ENCODE assay signal across 24 cellular contexts in the genomic region with DNA sequence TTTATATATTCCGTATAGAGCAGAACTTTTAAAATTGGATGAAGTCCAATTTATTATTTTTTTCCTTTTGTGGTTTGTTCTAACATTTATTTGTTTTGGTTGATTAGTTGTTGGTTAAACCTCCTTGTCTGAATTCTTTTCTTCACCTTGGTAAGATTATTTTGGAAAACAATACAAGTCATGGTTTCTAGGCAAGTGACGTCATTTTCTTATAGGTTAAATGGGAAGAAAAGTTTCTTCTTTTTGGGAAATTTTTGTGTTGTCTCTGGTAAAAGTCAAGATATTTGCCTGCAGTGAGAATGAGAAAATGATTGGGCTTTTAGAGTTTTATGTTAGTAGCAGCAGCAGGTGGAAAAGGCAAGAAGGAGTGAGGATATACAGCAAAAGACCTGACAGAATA.
DNase-seq lines count a peak whose midpoint lies in the region; ATAC-seq, FAIRE-seq and TF ChIP-seq lines count a peak whose summit lies in the region.
"Had no signal": no experiment of that assay in that cellular context is flagged by ENCODE, and none has a peak within 500 bp of the region (broad histone marks: within the 10 kb centered on the region; RNA-seq: fewer than 3 reads in every experiment).

No MANE protein-coding gene starts in this region.

- no peak overlapping the region for H4K8ac ChIP-seq in mesendoderm (ENCODE audit: low read depth, low read length)

- no peak for ATAC-seq in HepG2
- ATAC-seq in right lobe of liver = no peak
- ATAC-seq: CD8-positive, alpha-beta T cell; GM23338; HCT116 had no signal

- H2BK5ac ChIP-seq in mesendoderm (ENCODE audit: low read length) = no peak overlapping the region

- in situ Hi-C loops in HepG2 (cut with HindIII; ENCODE audit: extremely low pct_ligation_motif_present, low pct_unique_long_range_greater_than_20kb) (no loop called here), transverse colon (cut with MboI; ENCODE audit: low pct_ligation_motif_present in 1 of 4, low pct_unique_long_range_greater_than_20kb in 1 of 4, low sequenced_read_pairs in 3 of 4) (no loop called here)

- no peak overlapping the region for H4K5ac ChIP-seq in mesendoderm (ENCODE audit: low read length)

- H3K27me3 Mint-ChIP-seq in type B pancreatic cell = no peaks in the 10 kb centered on the region
- H3K27me3 Mint-ChIP-seq: B cell; CD4-positive, CD25-positive, alpha-beta regulatory T cell had no signal

- TF ChIP-seq RAD21 in HepG2 (CRISPR knock-in tag; IDR thresholded peaks at IDR 0.05) = no peak

- H3K9me3 ChIP-seq in HepG2 (ENCODE audit: low read length) = 0 out of 2 replicates have a peak, but pooled peaks cover 12% of the 10 kb centered on the region
- H3K9me3 ChIP-seq in right lobe of liver = no peaks in the 10 kb centered on the region
- no peaks in the 10 kb centered on the region for H3K9me3 ChIP-seq in transverse colon
- H3K9me3 ChIP-seq: Caco-2 had no signal

- H2AK5ac ChIP-seq in mesendoderm (ENCODE audit: low read length) = no peak overlapping the region

- H3K36me3 ChIP-seq in HepG2 (replicated peaks in 1 of 2; ENCODE audit: control insufficient read depth in 1 of 2, insufficient read depth in 2 of 2, low read length in 2 of 2) = no peaks in the 10 kb centered on the region
- H3K36me3 ChIP-seq in right lobe of liver = no peaks in the 10 kb centered on the region
- no peaks in the 10 kb centered on the region for H3K36me3 ChIP-seq in mesendoderm (ENCODE audit: control insufficient read depth, insufficient read depth, low read length)
- H3K36me3 ChIP-seq in transverse colon = no peaks in the 10 kb centered on the region
- H3K36me3 ChIP-seq: BLaER1 had no signal

- no peak overlapping the region for H2BK120ac ChIP-seq in mesendoderm (ENCODE audit: low read depth, low read length)

- no peak overlapping the region for H2AFZ ChIP-seq in HepG2 (ENCODE audit: low read length)
- H2AFZ ChIP-seq: GM23338 had no signal

- H3K36me3 Mint-ChIP-seq in type B pancreatic cell = no peaks in the 10 kb centered on the region
- H3K36me3 Mint-ChIP-seq: CD4-positive, CD25-positive, alpha-beta regulatory T cell; CD8-positive, alpha-beta T cell had no signal

- H3K4me1 ChIP-seq in HepG2 (ENCODE audit: insufficient read depth, low read length) (no peaks in the 10 kb centered on the region), right lobe of liver (no peaks in the 10 kb centered on the region), mesendoderm (ENCODE audit: control insufficient read depth, low read depth, low read length) (no peaks in the 10 kb centered on the region), transverse colon (no peaks in the 10 kb centered on the region)
- H3K4me1 ChIP-seq: BLaER1, Caco-2 had no signal

- intact Hi-C loops in HepG2 (cut with micrococcal nuclease; ENCODE audit: unreplicated experiment) (no loop called here), right lobe of liver (cut with DNase I) (no loop called here), transverse colon (cut with DNase I; ENCODE audit: low total_unique reads) (no loop called here)

- no peaks in the 10 kb centered on the region for H3K79me2 ChIP-seq in HepG2 (ENCODE audit: insufficient read depth, low read length)
- H3K79me2 ChIP-seq in mesendoderm (ENCODE audit: control insufficient read depth, insufficient read depth, low read length) = no peaks in the 10 kb centered on the region

- TF ChIP-seq POLR2A in HepG2 (IDR thresholded peaks at IDR 0.05; ENCODE audit: insufficient read depth in 1 of 2, low read depth in 2 of 2, low read length in 2 of 2) = no peak
- no peak for TF ChIP-seq POLR2A in right lobe of liver (IDR thresholded peaks at IDR 0.05)
- no peak for TF ChIP-seq POLR2A in transverse colon (IDR thresholded peaks at IDR 0.05)

- H3K9me3 Mint-ChIP-seq in type B pancreatic cell = peaks cover 5% of the 10 kb centered on the region

- peak overlapping the region; percentile 25 for H3K4ac ChIP-seq in mesendoderm (ENCODE audit: low read depth, low read length)

- H3K9ac ChIP-seq in HepG2 (ENCODE audit: insufficient read depth, low read depth, low read length) = no peak overlapping the region
- no peak overlapping the region for H3K9ac ChIP-seq in mesendoderm (ENCODE audit: low read length)
- H3K9ac ChIP-seq: BLaER1 had no signal

- H3K27me3 ChIP-seq in HepG2 (ENCODE audit: control insufficient read depth in 1 of 2, insufficient read depth in 2 of 2, low read length in 2 of 2) (no peaks in the 10 kb centered on the region), right lobe of liver (no peaks in the 10 kb centered on the region), mesendoderm (ENCODE audit: insufficient read depth, low read length, poor library complexity) (no peaks in the 10 kb centered on the region), transverse colon (no peaks in the 10 kb centered on the region)
- H3K27me3 ChIP-seq: BLaER1 had no signal

- 25% methylated on average over 2 of the region's 2 CpGs for WGBS in HepG2 (ENCODE audit: low lambda C conversion rate)
- WGBS in right lobe of liver (ENCODE audit: insufficient coverage, low coverage, low lambda C conversion rate, missing lambda C conversion rate) = 68% methylated on average over 2 of the region's 2 CpGs
- no CpG with 5 or more reads among the region's 2 CpGs for WGBS in mesendoderm (ENCODE audit: extremely low coverage, insufficient coverage, low lambda C conversion rate)
- WGBS in transverse colon (ENCODE audit: low coverage in 1 of 2), 2 donors = 82 to 86% methylated on average over 2 of the region's 2 CpGs

- POLR2A ChIA-PET in HepG2 (lab: Yijun Ruan, JAX) = no interaction called here

- CTCF ChIA-PET in HepG2 (lab: Yijun Ruan, JAX; ENCODE audit: low intra/inter-chr PET ratio, low total read pairs) = no interaction called here

- H3K4me1 Mint-ChIP-seq in type B pancreatic cell (ENCODE audit: unreplicated experiment) = peaks cover 18% of the 10 kb centered on the region
- H3K4me1 Mint-ChIP-seq: B cell; CD4-positive, CD25-positive, alpha-beta regulatory T cell had no signal

- no peak overlapping the region for H2BK15ac ChIP-seq in mesendoderm (replicated peaks; ENCODE audit: low read depth)

- H3K27ac Mint-ChIP-seq in type B pancreatic cell = peak overlapping the region; percentile 56
- H3K27ac Mint-ChIP-seq: B cell; CD4-positive, CD25-positive, alpha-beta regulatory T cell; CD8-positive, alpha-beta T cell; GM23338; H9; HFFc6 had no signal

- no peak overlapping the region for H3K4me3 Mint-ChIP-seq in type B pancreatic cell
- H3K4me3 Mint-ChIP-seq: B cell; CD4-positive, CD25-positive, alpha-beta regulatory T cell; CD8-positive, alpha-beta T cell; GM23338; H9; HFFc6 had no signal

- no peak for FAIRE-seq in HepG2 (lab: Jason Lieb, UNC)
- FAIRE-seq: A204.1, GM12891, GM18507 had no signal

- H3K4me3 ChIP-seq in HepG2 (replicated peaks in 1 of 3; ENCODE audit: insufficient read depth in 1 of 3, low read depth in 2 of 3, low read length in 3 of 3) (no peak overlapping the region), right lobe of liver (no peak overlapping the region), mesendoderm (ENCODE audit: low read length) (no peak overlapping the region), transverse colon (no peak overlapping the region)
- H3K4me3 ChIP-seq: BLaER1, GM23338 had no signal

- H3K27ac ChIP-seq in HepG2 (ENCODE audit: extremely low read length, insufficient read depth, low read length) (no peak overlapping the region), right lobe of liver (no peak overlapping the region), mesendoderm (ENCODE audit: low read depth, low read length) (no peak overlapping the region), transverse colon (no peak overlapping the region)
- H3K27ac ChIP-seq: 22Rv1, BLaER1, C4-2B had no signal

- no peak overlapping the region for H3K56ac ChIP-seq in mesendoderm (ENCODE audit: low read length)

- DNase-seq in HepG2 (ENCODE audit: low spot score) (no peak), right lobe of liver (no peak), mesendoderm (no peak), type B pancreatic cell (ENCODE audit: extremely low spot score, unreplicated experiment) (no peak), transverse colon (no peak), NCI-H2107 treated with DMSO at 0.1 percent for 48 hours (lab: John Stamatoyannopoulos, UW; ENCODE audit: unreplicated experiment) (no peak)
- DNase-seq: Caco-2; CD4-positive, CD25-positive, alpha-beta regulatory T cell; CD8-positive, alpha-beta T cell; DMS 273 treated with DMSO at 0.1 percent for 48 hours; DMS79; EL; GDM1; H9; HFFc6 had no signal

- no peaks in the 10 kb centered on the region for H3K79me1 ChIP-seq in mesendoderm (ENCODE audit: low read length)

- TF ChIP-seq EP300 in HepG2 (IDR thresholded peaks at IDR 0.05; ENCODE audit: low read depth in 2 of 2, low read length in 2 of 2) (no peak), HepG2 (CRISPR knock-in tag; IDR thresholded peaks at IDR 0.05; ENCODE audit: borderline replicate concordance) (no peak), transverse colon (IDR thresholded peaks at IDR 0.05; ENCODE audit: low read depth) (no peak)

- H3K18ac ChIP-seq in mesendoderm (ENCODE audit: low read length) = no peak overlapping the region

- H3K4me2 ChIP-seq in HepG2 (ENCODE audit: low read depth, low read length) = no peak overlapping the region
- no peak overlapping the region for H3K4me2 ChIP-seq in mesendoderm (ENCODE audit: low read length)
- H3K4me2 ChIP-seq: BLaER1, GM23338 had no signal

- H3K23ac ChIP-seq in mesendoderm (ENCODE audit: low read length) = no peak overlapping the region

- BruUV-seq in HepG2 (replicated peaks; lab: Mats Ljungman, UMichigan) = no TSS peak

- TF ChIP-seq CTCF in HepG2 (CRISPR knock-in tag; IDR thresholded peaks at IDR 0.05) (no peak), right lobe of liver (IDR thresholded peaks at IDR 0.05) (no peak), type B pancreatic cell (conservative IDR thresholded peaks at IDR 0.05) (no peak), transverse colon (IDR thresholded peaks at IDR 0.05) (no peak)

- H4K20me1 ChIP-seq in HepG2 (ENCODE audit: insufficient read depth, low read length) = no peaks in the 10 kb centered on the region
- H4K20me1 ChIP-seq: BLaER1 had no signal

TF ChIP-seq in HepG2, 621 proteins besides CTCF, POLR2A, EP300 and RAD21:
- TF ChIP-seq ATF7 (IDR thresholded peaks at IDR 0.05) (peak; percentile 99), ATF7 (CRISPR knock-in tag; IDR thresholded peaks at IDR 0.05) (no peak), ZNF260 (CRISPR knock-in tag; IDR thresholded peaks at IDR 0.05; ENCODE audit: borderline replicate concordance, low read depth) (no peak), ZNF282 (IDR thresholded peaks at IDR 0.05; ENCODE audit: partially characterized antibody) (no peak), CREB1 (IDR thresholded peaks at IDR 0.05) (peak; percentile 96), CREB1 (CRISPR knock-in tag; IDR thresholded peaks at IDR 0.05) (no peak)
